Comparison of ENCODE assay signal across 8 cellular contexts in the genomic region with DNA sequence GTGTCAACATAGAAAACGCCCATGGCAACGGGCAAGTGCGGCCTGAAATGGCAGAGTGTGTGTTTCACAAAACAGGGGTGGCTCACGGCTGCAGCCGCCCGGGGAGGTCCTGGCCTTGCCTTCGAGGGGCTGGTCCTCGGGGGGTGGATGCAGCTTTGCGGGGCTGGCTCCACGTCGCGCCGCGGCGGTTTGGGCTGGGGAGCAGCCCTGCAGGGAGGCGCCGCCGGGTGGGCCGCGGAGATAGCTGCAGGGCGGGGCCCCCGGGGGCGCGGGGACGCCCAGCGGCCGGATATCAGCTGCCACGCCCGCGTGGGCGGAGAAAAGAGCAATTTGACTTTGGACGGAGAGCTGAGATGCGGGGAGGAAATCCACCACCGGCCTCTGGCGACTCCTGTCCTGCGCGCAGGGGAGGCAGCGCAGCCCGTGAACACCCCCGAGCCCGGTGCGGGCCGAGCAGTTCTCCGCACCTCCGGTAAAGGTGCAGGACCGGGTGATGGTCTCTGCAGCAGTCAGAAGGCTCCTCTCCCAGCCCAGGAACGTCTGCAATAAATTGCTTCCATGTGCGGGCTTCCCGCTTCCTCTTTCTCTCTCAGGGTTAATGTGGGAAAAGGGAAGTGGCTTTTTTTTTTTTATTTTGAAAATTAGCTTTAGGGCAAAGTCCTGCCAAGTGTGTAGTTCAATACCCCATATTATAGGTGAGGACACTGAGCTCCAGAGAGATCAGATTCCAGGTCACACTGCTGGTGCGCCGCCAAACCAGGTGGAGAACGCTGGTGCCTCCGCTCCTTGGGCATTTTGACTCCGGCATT.
A peak's percentile ranks its signal among the peaks of the same experiment; 100 is the strongest.
DNase-seq lines count a peak whose midpoint lies in the region; ATAC-seq and TF ChIP-seq lines count a peak whose summit lies in the region.

No MANE protein-coding gene starts in this region.

- no peaks in the 10 kb centered on the region for H3K36me3 ChIP-seq in CD4-positive, alpha-beta memory T cell (ENCODE audit: insufficient read depth, low read length)

- peaks cover 0 to 3% (median 0%) of the 10 kb centered on the region in 8 donors for H3K9me3 Mint-ChIP-seq in CD4-positive, alpha-beta memory T cell
- no peaks in the 10 kb centered on the region for H3K9me3 Mint-ChIP-seq in activated T-cell treated with anti-CD3 and anti-CD28 coated beads, Interleukin-2, amount 50 U/mL, for 4 hours
- H3K9me3 Mint-ChIP-seq in neural crest cell: no peaks in the 10 kb centered on the region

- peaks cover 0 to 2% of the 10 kb centered on the region in 2 donors for H3K36me3 Mint-ChIP-seq in CD4-positive, alpha-beta memory T cell
- peaks cover 2% of the 10 kb centered on the region for H3K36me3 Mint-ChIP-seq in activated T-cell treated with anti-CD3 and anti-CD28 coated beads, Interleukin-2, amount 50 U/mL, for 4 hours (ENCODE audit: insufficient read depth)
- H3K36me3 Mint-ChIP-seq in neural crest cell (ENCODE audit: low read depth): no peaks in the 10 kb centered on the region

- peak overlapping the region; percentile 83 to 96 (median 87) for H3K4me3 Mint-ChIP-seq in CD4-positive, alpha-beta memory T cell
- H3K4me3 Mint-ChIP-seq in activated T-cell treated with anti-CD3 and anti-CD28 coated beads, Interleukin-2, amount 50 U/mL, for 4 hours: peak overlapping the region; percentile 84
- H3K4me3 Mint-ChIP-seq in neural crest cell: peak overlapping the region; percentile 75

- CTCF ChIA-PET in CD4-positive, alpha-beta memory T cell (lab: Charles Lee; ENCODE audit: partially characterized antibody): interaction anchor here (0.6 to 7.0 kb wide), 31 partner anchors 10 to 150 kb away, joined by 3 to 182 read pairs (median 5); a partner anchor contains a TSS

- H3K4me1 ChIP-seq in CD4-positive, alpha-beta memory T cell (ENCODE audit: insufficient read depth, low read length): peaks cover 57% of the 10 kb centered on the region

- POLR2A ChIA-PET in CD4-positive, alpha-beta memory T cell (lab: Charles Lee; ENCODE audit: partially characterized antibody): interaction anchor here (0.5 to 10.5 kb wide), 35 partner anchors 9 to 383 kb away, joined by 3 to 486 read pairs (median 7); a partner anchor contains a TSS

- H3K9me3 ChIP-seq in CD4-positive, alpha-beta memory T cell (ENCODE audit: control insufficient read depth in 1 of 2, low read length in 2 of 2): no peaks in the 10 kb centered on the region

- peak; percentile 76 to 87 (median 79) for DNase-seq in CD4-positive, alpha-beta memory T cell
- DNase-seq in OCI-M2 (lab: John Stamatoyannopoulos, UW; ENCODE audit: unreplicated experiment) (peak; percentile 86), fibroblast of peridontal ligament (ENCODE audit: extremely low read depth) (peak; percentile 62), neural crest cell (ENCODE audit: low read depth, low spot score) (peak; percentile 34), substantia nigra (lab: John Stamatoyannopoulos, UW) (peak in 13 of 49 donors; percentile 1 to 57 (median 18))
- DNase-seq in activated T-cell treated with anti-CD3 and anti-CD28 coated beads, Interleukin-2, amount 50 U/mL, for 4 hours: peak; percentile 56

- H3K4me1 Mint-ChIP-seq in CD4-positive, alpha-beta memory T cell: peaks cover 43 to 64% (median 52%) of the 10 kb centered on the region in 4 donors
- peaks cover 56% of the 10 kb centered on the region for H3K4me1 Mint-ChIP-seq in activated T-cell treated with anti-CD3 and anti-CD28 coated beads, Interleukin-2, amount 50 U/mL, for 4 hours (ENCODE audit: low read depth)
- H3K4me1 Mint-ChIP-seq in neural crest cell: peaks cover 42% of the 10 kb centered on the region

- H3K27me3 Mint-ChIP-seq in CD4-positive, alpha-beta memory T cell: no peaks in the 10 kb centered on the region
- H3K27me3 Mint-ChIP-seq in activated T-cell treated with anti-CD3 and anti-CD28 coated beads, Interleukin-2, amount 50 U/mL, for 4 hours (ENCODE audit: low read depth): no peaks in the 10 kb centered on the region
- H3K27me3 Mint-ChIP-seq in neural crest cell (ENCODE audit: low read depth): peaks cover 58% of the 10 kb centered on the region

- peak overlapping the region; percentile 96 to 99 (median 98) for H3K27ac Mint-ChIP-seq in CD4-positive, alpha-beta memory T cell
- H3K27ac Mint-ChIP-seq in neural crest cell (ENCODE audit: unreplicated experiment): peak overlapping the region; percentile 23

- peak overlapping the region; percentile 65 to 69 for H3K4me3 ChIP-seq in CD4-positive, alpha-beta memory T cell (ENCODE audit: low read length in 2 of 2)

- H3K27me3 ChIP-seq in CD4-positive, alpha-beta memory T cell (ENCODE audit: insufficient read depth, low read length): no peaks in the 10 kb centered on the region

- peak overlapping the region; percentile 94 for H3K27ac ChIP-seq in CD4-positive, alpha-beta memory T cell (ENCODE audit: low read depth, low read length)
- H3K27ac ChIP-seq in substantia nigra (ENCODE audit: low read depth, low read length, poor library complexity, severe bottlenecking): peak overlapping the region; percentile 23

- intact Hi-C loops in CD4-positive, alpha-beta memory T cell (cut with micrococcal nuclease): loop anchor here (1.0 kb wide), 2 partner anchors 59 to 135 kb away; no protein-coding TSS in a partner anchor

- TF ChIP-seq CTCF in neural crest cell (conservative IDR thresholded peaks at IDR 0.05): peak; percentile 11

- ATAC-seq in GM19351 (IDR thresholded peaks at IDR 0.05; ENCODE audit: unreplicated experiment) (peak; percentile 41), HG03442 (IDR thresholded peaks at IDR 0.05; ENCODE audit: unreplicated experiment) (peak; percentile 39)
- ATAC-seq in activated T-cell treated with anti-CD3 and anti-CD28 coated beads, Interleukin-2, amount 50 U/mL, for 4 hours: peak; percentile 4 to 6
